ENCODE assay signal across 21 cellular contexts in the genomic region with DNA sequence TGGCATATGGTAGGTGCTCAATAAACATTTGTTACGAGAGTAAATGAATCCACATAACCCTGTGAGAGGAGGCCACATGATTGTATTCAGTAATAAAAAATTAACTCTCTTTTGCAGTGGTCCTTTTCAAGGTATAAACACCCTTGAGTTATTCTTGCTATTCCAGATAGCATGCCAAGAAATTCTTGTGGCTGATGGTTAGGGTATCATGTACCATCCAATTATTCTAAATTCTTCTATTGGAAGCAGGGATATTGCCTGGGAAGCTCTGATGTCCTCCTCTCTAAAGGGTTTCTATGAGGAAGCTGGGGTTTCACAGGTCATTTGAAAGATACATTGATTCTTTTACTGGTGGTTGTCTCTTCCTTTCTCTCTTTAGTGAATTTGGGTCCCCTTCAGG.
"Had no signal": no experiment of that assay in that cellular context is flagged by ENCODE, and none has a peak within 500 bp of the region (broad histone marks: within the 10 kb centered on the region; RNA-seq: fewer than 3 reads in every experiment).

No MANE protein-coding gene starts in this region.

- H3K36me3 ChIP-seq: esophagus muscularis mucosa, gastroesophageal sphincter, neutrophil, tibial nerve had no signal

- H3K4me3 ChIP-seq: esophagus muscularis mucosa, gastroesophageal sphincter, hepatocyte, lung, psoas muscle, skin epidermis, testis, tibial nerve had no signal

- H2AFZ ChIP-seq: hepatocyte had no signal

- DNase-seq: effector memory CD8-positive, alpha-beta T cell; left colon; left ventricle myocardium superior; mesenchymal stem cell; naive thymus-derived CD8-positive, alpha-beta T cell; psoas muscle; stimulated activated CD4-positive, alpha-beta T cell treated with anti-CD3 and anti-CD28 coated beads, Interleukin-2, amount 100 ng/mL, for 24 hours; stimulated activated CD4-positive, alpha-beta T cell treated with anti-CD3 and anti-CD28 coated beads, Interleukin-4, amount 100 ng/mL, for 4 hours; stimulated activated naive B cell treated with anti-CD40 and anti-IgM and Interleukin-4, amounts not matched to agents 10 μg/mL and 1 μg/mL and 100 μg/mL, for 72 hours; stimulated activated naive CD8-positive, alpha-beta T cell treated with anti-CD3 and anti-CD28 coated beads, Interleukin-15, amount 100 ng/mL, for 72 hours; testis had no signal

- H3K4me3 Mint-ChIP-seq: dendritic cell treated with granulocyte-macrophage colony-stimulating factor and Interleukin-4, amounts not matched to agents 40 ng/mL and 50 ng/mL, for 4 days; effector memory CD8-positive, alpha-beta T cell; naive thymus-derived CD8-positive, alpha-beta T cell; stimulated activated naive B cell treated with anti-CD40 and anti-IgM and Interleukin-4, amounts not matched to agents 10 μg/mL and 1 μg/mL and 100 μg/mL, for 72 hours; stimulated activated naive CD8-positive, alpha-beta T cell treated with anti-CD3 and anti-CD28 coated beads, Interleukin-15, amount 100 ng/mL, for 72 hours had no signal

- H3K27me3 Mint-ChIP-seq: dendritic cell treated with granulocyte-macrophage colony-stimulating factor and Interleukin-4, amounts not matched to agents 40 ng/mL and 50 ng/mL, for 4 days; effector memory CD8-positive, alpha-beta T cell; stimulated activated naive CD8-positive, alpha-beta T cell treated with anti-CD3 and anti-CD28 coated beads, Interleukin-15, amount 100 ng/mL, for 72 hours had no signal

- ATAC-seq: effector memory CD8-positive, alpha-beta T cell; gastroesophageal sphincter; left colon; left ventricle myocardium superior; naive thymus-derived CD8-positive, alpha-beta T cell; psoas muscle; sciatic nerve; stimulated activated naive B cell treated with anti-CD40 and anti-IgM and Interleukin-4, amounts not matched to agents 10 μg/mL and 1 μg/mL and 100 μg/mL, for 72 hours; stimulated activated naive CD8-positive, alpha-beta T cell treated with anti-CD3 and anti-CD28 coated beads, Interleukin-15, amount 100 ng/mL, for 72 hours had no signal

- H3K27ac ChIP-seq: epithelial cell of prostate, esophagus muscularis mucosa, gastroesophageal sphincter, hepatocyte, neutrophil, psoas muscle, skin epidermis, testis, tibial nerve had no signal

- H3K4me1 Mint-ChIP-seq: stimulated activated naive B cell treated with anti-CD40 and anti-IgM and Interleukin-4, amounts not matched to agents 10 μg/mL and 1 μg/mL and 100 μg/mL, for 72 hours; stimulated activated naive CD8-positive, alpha-beta T cell treated with anti-CD3 and anti-CD28 coated beads, Interleukin-15, amount 100 ng/mL, for 72 hours had no signal

- H3K9me3 ChIP-seq: esophagus muscularis mucosa, gastroesophageal sphincter, neutrophil, psoas muscle, testis, tibial nerve had no signal

- H3K9me3 Mint-ChIP-seq: effector memory CD8-positive, alpha-beta T cell; naive thymus-derived CD8-positive, alpha-beta T cell; stimulated activated naive B cell treated with anti-CD40 and anti-IgM and Interleukin-4, amounts not matched to agents 10 μg/mL and 1 μg/mL and 100 μg/mL, for 72 hours; stimulated activated naive CD8-positive, alpha-beta T cell treated with anti-CD3 and anti-CD28 coated beads, Interleukin-15, amount 100 ng/mL, for 72 hours had no signal

- H3K27ac Mint-ChIP-seq: dendritic cell treated with granulocyte-macrophage colony-stimulating factor and Interleukin-4, amounts not matched to agents 40 ng/mL and 50 ng/mL, for 4 days; effector memory CD8-positive, alpha-beta T cell; naive thymus-derived CD8-positive, alpha-beta T cell; stimulated activated naive B cell treated with anti-CD40 and anti-IgM and Interleukin-4, amounts not matched to agents 10 μg/mL and 1 μg/mL and 100 μg/mL, for 72 hours had no signal

- H3K27me3 ChIP-seq: esophagus muscularis mucosa, gastroesophageal sphincter, hepatocyte, neutrophil, testis, tibial nerve had no signal

- H3K36me3 Mint-ChIP-seq: stimulated activated naive B cell treated with anti-CD40 and anti-IgM and Interleukin-4, amounts not matched to agents 10 μg/mL and 1 μg/mL and 100 μg/mL, for 72 hours had no signal

- H3K79me2 ChIP-seq: hepatocyte had no signal

- H3K4me2 ChIP-seq: hepatocyte had no signal

- H3K4me1 ChIP-seq: gastroesophageal sphincter, testis, tibial nerve had no signal
